ENCODE assay signal across 34 cellular contexts in genomic region chr5:150265984-150266383, GRCh38. TPM values are rescaled to one million over a fixed set of nuclear protein-coding genes. Genes with fewer than 3 reads are reported as not detected.
"Had no signal": no experiment of that assay in that cellular context is flagged by ENCODE, and none has a peak within 500 bp of the region (broad histone marks: within the 10 kb centered on the region; RNA-seq: fewer than 3 reads in every experiment).

No MANE protein-coding gene starts in this region.

- H3K36me3 ChIP-seq: adrenal gland, esophagus squamous epithelium, gastroesophageal sphincter, heart right ventricle, WERI-Rb-1 had no signal

- H3K27ac ChIP-seq: adrenal gland, epithelial cell of prostate, esophagus squamous epithelium, gastroesophageal sphincter, heart right ventricle, WERI-Rb-1 had no signal

- ATAC-seq: activated CD4-positive, alpha-beta T cell treated with anti-CD3 and anti-CD28 coated beads for 36 hours; activated CD4-positive, CD25-positive, alpha-beta regulatory T cell treated with anti-CD3 and anti-CD28 coated beads, Interleukin-2, amount 50 U/mL, for 24 hours; activated CD8-positive, alpha-beta memory T cell treated with anti-CD3 and anti-CD28 coated beads, Interleukin-2, amount 10 ng/mL, durations not matched to agents 7 days and 5 days; activated CD8-positive, alpha-beta T cell treated with anti-CD3 and anti-CD28 coated beads, Interleukin-2, amount 10 ng/mL, durations not matched to agents 7 days and 5 days; activated naive CD8-positive, alpha-beta T cell treated with anti-CD3 and anti-CD28 coated beads, Interleukin-2, amount 50 U/mL, for 24 hours; gastroesophageal sphincter; heart right ventricle had no signal

- H3K9me3 ChIP-seq: adrenal gland, body of pancreas, esophagus squamous epithelium, gastroesophageal sphincter, heart right ventricle had no signal

- DNase-seq: activated B cell treated with CpG ODN at 0.5 μM for 24 hours; activated CD4-positive, alpha-beta memory T cell treated with anti-CD3 and anti-CD28 coated beads for 36 hours; activated CD4-positive, alpha-beta T cell treated with anti-CD3 and anti-CD28 coated beads for 36 hours; activated CD4-positive, alpha-beta T cell treated with anti-CD3 and anti-CD28 coated beads, Interleukin-2, amount 10 ng/mL, durations not matched to agents 24 days and 14 days; activated CD8-positive, alpha-beta memory T cell treated with anti-CD3 and anti-CD28 coated beads, Interleukin-2, amount 10 ng/mL, durations not matched to agents 7 days and 5 days; activated CD8-positive, alpha-beta memory T cell treated with anti-CD3 and anti-CD28 coated beads, Interleukin-2, amount 50 U/mL, for 4 hours; activated CD8-positive, alpha-beta T cell treated with anti-CD3 and anti-CD28 coated beads, Interleukin-2, amount 10 ng/mL, durations not matched to agents 7 days and 5 days; activated effector memory CD4-positive, alpha-beta T cell treated with anti-CD3 and anti-CD28 coated beads, Interleukin-2, amount 50 U/mL, for 16 hours; activated naive CD4-positive, alpha-beta T cell treated with anti-CD3 and anti-CD28 coated beads for 36 hours; activated naive CD8-positive, alpha-beta T cell treated with anti-CD3 and anti-CD28 coated beads for 36 hours; activated naive CD8-positive, alpha-beta T cell treated with anti-CD3 and anti-CD28 coated beads, Interleukin-2, amount 50 U/mL, for 24 hours; activated T-cell treated with anti-CD3 and anti-CD28 coated beads, Interleukin-2, amount 50 U/mL, for 1 hour; activated T-cell treated with anti-CD3 and anti-CD28 coated beads, Interleukin-2, amount 50 U/mL, for 48 hours; adrenal gland; amygdala; caudate nucleus; cortex of kidney; dermis blood vessel endothelial cell; effector CD8-positive, alpha-beta T cell; esophagus squamous epithelium; foreskin melanocyte; heart right ventricle; T1000; WERI-Rb-1 had no signal

- H3K4me3 ChIP-seq: adrenal gland, body of pancreas, esophagus squamous epithelium, gastroesophageal sphincter, heart right ventricle had no signal

- H3K27me3 ChIP-seq: adrenal gland, body of pancreas, esophagus squamous epithelium, gastroesophageal sphincter, heart right ventricle had no signal

RNA-seq across cellular contexts. Expression of gene CAMK2A, which starts 23.6 kb away (rescaled TPM):
- total RNA-seq: activated B cell treated with CpG ODN at 0.5 μM for 24 hours; activated CD4-positive, alpha-beta memory T cell treated with anti-CD3 and anti-CD28 coated beads for 36 hours; activated CD4-positive, alpha-beta T cell treated with anti-CD3 and anti-CD28 coated beads for 36 hours; activated CD4-positive, alpha-beta T cell treated with anti-CD3 and anti-CD28 coated beads, Interleukin-2, amount 10 ng/mL, durations not matched to agents 24 days and 14 days; activated CD8-positive, alpha-beta memory T cell treated with anti-CD3 and anti-CD28 coated beads for 36 hours; activated CD8-positive, alpha-beta memory T cell treated with anti-CD3 and anti-CD28 coated beads, Interleukin-2, amount 10 ng/mL, durations not matched to agents 7 days and 5 days; activated CD8-positive, alpha-beta T cell treated with anti-CD3 and anti-CD28 coated beads, Interleukin-2, amount 10 ng/mL, durations not matched to agents 7 days and 5 days; activated naive CD4-positive, alpha-beta T cell treated with anti-CD3 and anti-CD28 coated beads for 36 hours; activated naive CD8-positive, alpha-beta T cell treated with anti-CD3 and anti-CD28 coated beads for 36 hours; activated T-helper 1 cell treated with anti-CD3 and anti-CD28 coated beads, Interleukin-12 subunit alpha, Interleukin-12 subunit beta, Interleukin-2, Interleukin-4 antibody, amounts not matched to agents 30 ng/mL and 10 ng/mL and 1 ng/mL, durations not matched to agents 14 hours and 24 hours and 36 hours; activated T-helper 2 cell treated with anti-CD3 and anti-CD28 coated beads, Interferon-gamma antibody, Interleukin-2, Interleukin-4, amounts not matched to agents 10 μg/mL and 5 μg/mL and 100 μg/mL, durations not matched to agents 14 hours and 24 hours and 36 hours; chondrocyte; dermis blood vessel endothelial cell; endothelial cell of umbilical vein; glomerular endothelial cell had no signal

RNA-seq across cellular contexts. Expression of gene ARSI, which starts 36.7 kb away (rescaled TPM):
- total RNA-seq: activated B cell treated with CpG ODN at 0.5 μM for 24 hours; activated CD4-positive, alpha-beta memory T cell treated with anti-CD3 and anti-CD28 coated beads for 36 hours; activated CD4-positive, alpha-beta T cell treated with anti-CD3 and anti-CD28 coated beads for 36 hours; activated CD4-positive, alpha-beta T cell treated with anti-CD3 and anti-CD28 coated beads, Interleukin-2, amount 10 ng/mL, durations not matched to agents 24 days and 14 days; activated CD8-positive, alpha-beta memory T cell treated with anti-CD3 and anti-CD28 coated beads for 36 hours; activated CD8-positive, alpha-beta memory T cell treated with anti-CD3 and anti-CD28 coated beads, Interleukin-2, amount 10 ng/mL, durations not matched to agents 7 days and 5 days; activated CD8-positive, alpha-beta T cell treated with anti-CD3 and anti-CD28 coated beads, Interleukin-2, amount 10 ng/mL, durations not matched to agents 7 days and 5 days; activated naive CD4-positive, alpha-beta T cell treated with anti-CD3 and anti-CD28 coated beads for 36 hours; activated naive CD8-positive, alpha-beta T cell treated with anti-CD3 and anti-CD28 coated beads for 36 hours; activated T-helper 1 cell treated with anti-CD3 and anti-CD28 coated beads, Interleukin-12 subunit alpha, Interleukin-12 subunit beta, Interleukin-2, Interleukin-4 antibody, amounts not matched to agents 30 ng/mL and 10 ng/mL and 1 ng/mL, durations not matched to agents 14 hours and 24 hours and 36 hours; activated T-helper 2 cell treated with anti-CD3 and anti-CD28 coated beads, Interferon-gamma antibody, Interleukin-2, Interleukin-4, amounts not matched to agents 10 μg/mL and 5 μg/mL and 100 μg/mL, durations not matched to agents 14 hours and 24 hours and 36 hours had no signal
